8 cellular contexts compared by ENCODE assay signal in genomic region chr10:84026821-84027257, GRCh38.
DNase-seq lines count a peak whose midpoint lies in the region; ATAC-seq, FAIRE-seq and TF ChIP-seq lines count a peak whose summit lies in the region.

No MANE protein-coding gene starts in this region.

- H3K4me2 ChIP-seq in OCI-LY3 (ENCODE audit: low read length) = no peak overlapping the region

- TF ChIP-seq POLR2A in H54 (IDR thresholded peaks at IDR 0.05; ENCODE audit: low read depth, low read length) = no peak

- peak; percentile 81 for TF ChIP-seq CTCF in BJ (IDR thresholded peaks at IDR 0.05; ENCODE audit: insufficient read depth, low read depth, low read length)
- TF ChIP-seq CTCF in OCI-LY3 (IDR thresholded peaks at IDR 0.05; ENCODE audit: low read depth, low read length) = peak; percentile 63
- TF ChIP-seq CTCF in foreskin keratinocyte (conservative IDR thresholded peaks at IDR 0.05) = peak; percentile 66

- no peak overlapping the region for H3K4me3 ChIP-seq in BJ (ENCODE audit: low read depth, low read length)
- no peak overlapping the region for H3K4me3 ChIP-seq in OCI-LY3 (ENCODE audit: low read length)

- POLR2A ChIA-PET in BJ (lab: Charles Lee) = interaction anchor here (0.6 kb wide), 1 partner anchor 483 kb away, joined by 5 read pairs; no protein-coding TSS in a partner anchor

- CTCF ChIA-PET in BJ (lab: Yijun Ruan, JAX) = interaction anchor here (0.6 to 1.4 kb wide), 8 partner anchors 9 to 1230 kb away, joined by 3 to 5 read pairs (median 3); no protein-coding TSS in a partner anchor

- no peaks in the 10 kb centered on the region for H4K20me1 ChIP-seq in OCI-LY3 (ENCODE audit: insufficient read depth, low read length)

- DNase-seq in BJ (ENCODE audit: low read depth) (no peak), foreskin keratinocyte (no peak), DMS79 (lab: John Stamatoyannopoulos, UW) (no peak), superior temporal gyrus (ENCODE audit: extremely low spot score) (no peak), H54 (ENCODE audit: insufficient read length, low spot score) (no peak)

- no peak for FAIRE-seq in H54 (lab: Jason Lieb, UNC)

- no peak overlapping the region for H2AFZ ChIP-seq in OCI-LY3 (ENCODE audit: low read depth, low read length)

- H3K27me3 ChIP-seq in BJ (ENCODE audit: control insufficient read depth, insufficient read depth, low read length) = no peaks in the 10 kb centered on the region
- H3K27me3 ChIP-seq in OCI-LY3 (ENCODE audit: low read depth, low read length) = no peaks in the 10 kb centered on the region
- no peaks in the 10 kb centered on the region for H3K27me3 ChIP-seq in foreskin keratinocyte

- no peaks in the 10 kb centered on the region for H3K79me2 ChIP-seq in OCI-LY3 (ENCODE audit: low read length)

- H3K27ac ChIP-seq in OCI-LY3 (ENCODE audit: low read length) = no peak overlapping the region
- no peak overlapping the region for H3K27ac ChIP-seq in foreskin keratinocyte

- H3K36me3 ChIP-seq in BJ (ENCODE audit: control insufficient read depth, insufficient read depth, low read length) = no peaks in the 10 kb centered on the region
- no peaks in the 10 kb centered on the region for H3K36me3 ChIP-seq in OCI-LY3 (replicated peaks; ENCODE audit: low read depth, low read length)

- ATAC-seq in GM18511 (IDR thresholded peaks at IDR 0.05; ENCODE audit: unreplicated experiment) (peak; percentile 54), foreskin keratinocyte (no peak), GM19455 (IDR thresholded peaks at IDR 0.05; ENCODE audit: unreplicated experiment) (no peak)

- no peaks in the 10 kb centered on the region for H3K9me3 ChIP-seq in OCI-LY3 (ENCODE audit: insufficient read depth, low read length)

- H3K4me1 ChIP-seq in OCI-LY3 (ENCODE audit: low read length) (no peaks in the 10 kb centered on the region), foreskin keratinocyte (no peaks in the 10 kb centered on the region)

- H3K9ac ChIP-seq in OCI-LY3 (ENCODE audit: low read length) = no peak overlapping the region
